ENCODE assay signal across 14 cellular contexts in the genomic region with DNA sequence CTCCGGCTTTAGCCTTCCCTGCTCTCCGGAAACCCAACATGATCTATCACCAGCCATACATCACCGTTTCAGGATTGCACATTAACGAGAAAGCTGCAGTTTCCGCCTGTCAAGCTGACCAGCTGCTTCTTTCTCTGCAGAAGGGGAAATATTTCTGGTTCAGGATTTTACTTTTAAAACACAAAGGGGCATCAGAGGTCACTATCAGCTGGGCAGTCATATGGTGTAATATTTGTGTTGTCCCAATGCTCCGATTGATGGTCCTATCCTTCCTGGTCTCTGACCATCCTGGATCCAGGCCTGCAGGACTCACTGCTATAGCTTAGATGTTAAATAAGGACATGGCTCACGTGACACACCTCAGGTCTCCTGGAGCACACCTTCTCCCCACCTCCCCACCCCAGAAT. TPM values are rescaled to one million over a fixed set of nuclear protein-coding genes. Genes with fewer than 3 reads are reported as not detected.
DNase-seq lines count a peak whose midpoint lies in the region; ATAC-seq lines count a peak whose summit lies in the region.
"Had no signal": no experiment of that assay in that cellular context is flagged by ENCODE, and none has a peak within 500 bp of the region (broad histone marks: within the 10 kb centered on the region; RNA-seq: fewer than 3 reads in every experiment).

No MANE protein-coding gene starts in this region.

- H4K8ac ChIP-seq in mesenchymal stem cell (ENCODE audit: low read length): no peak overlapping the region

- no peaks in the 10 kb centered on the region for H3K79me1 ChIP-seq in mesenchymal stem cell (replicated peaks; ENCODE audit: low read length, poor library complexity, severe bottlenecking)

- H3K9me3 ChIP-seq in mesenchymal stem cell (ENCODE audit: control insufficient read depth, low read length): no peaks in the 10 kb centered on the region
- H3K9me3 ChIP-seq: BLaER1 treated with 17β-estradiol and CSF1 and Interleukin-3, amounts not matched to agents 10 nM and 100 nM had no signal

- H3K4me2 ChIP-seq in mesenchymal stem cell (ENCODE audit: low read length, poor library complexity, severe bottlenecking): no peak overlapping the region
- H3K4me2 ChIP-seq: BLaER1 treated with 17β-estradiol and CSF1 and Interleukin-3, amounts not matched to agents 10 nM and 100 nM; GM23338 had no signal

- H2BK15ac ChIP-seq in mesenchymal stem cell (ENCODE audit: low read depth, poor library complexity, severe bottlenecking): no peak overlapping the region

- no peak overlapping the region for H3K9ac ChIP-seq in mesenchymal stem cell (ENCODE audit: low read length)
- H3K9ac ChIP-seq: BLaER1 treated with 17β-estradiol and CSF1 and Interleukin-3, amounts not matched to agents 10 nM and 100 nM had no signal

- no peaks in the 10 kb centered on the region for H3K36me3 ChIP-seq in mesenchymal stem cell (ENCODE audit: control insufficient read depth in 1 of 2, insufficient read depth in 2 of 2, low read depth in 1 of 2, low read length in 2 of 2)
- H3K36me3 ChIP-seq: BLaER1 treated with 17β-estradiol and CSF1 and Interleukin-3, amounts not matched to agents 10 nM and 100 nM had no signal

- 80% methylated on average over 7 of the region's 7 CpGs for WGBS in mesenchymal stem cell

- H2AK5ac ChIP-seq in mesenchymal stem cell (ENCODE audit: low read length, severe bottlenecking): peak overlapping the region; percentile 76

- no peak overlapping the region for H3K14ac ChIP-seq in mesenchymal stem cell (ENCODE audit: low read length in 2 of 2)

- H3K27ac ChIP-seq in mesenchymal stem cell (ENCODE audit: low read length, poor library complexity, severe bottlenecking): no peak overlapping the region
- H3K27ac ChIP-seq: BLaER1 treated with 17β-estradiol and CSF1 and Interleukin-3, amounts not matched to agents 10 nM and 100 nM had no signal

- no peak overlapping the region for H2BK5ac ChIP-seq in mesenchymal stem cell (ENCODE audit: low read depth, low read length, poor library complexity, severe bottlenecking)

- no peak overlapping the region for H2AFZ ChIP-seq in mesenchymal stem cell (ENCODE audit: low read depth, low read length)
- H2AFZ ChIP-seq: GM23338 had no signal

- H3K27me3 ChIP-seq in mesenchymal stem cell (ENCODE audit: control insufficient read depth in 1 of 2, insufficient read depth in 1 of 2, low read length in 2 of 2): peaks cover 5 to 19% of the 10 kb centered on the region in 2 experiments
- H3K27me3 ChIP-seq: BLaER1 treated with 17β-estradiol and CSF1 and Interleukin-3, amounts not matched to agents 10 nM and 100 nM had no signal

- no peak overlapping the region for H3K23ac ChIP-seq in mesenchymal stem cell (ENCODE audit: low read length in 2 of 2)

- DNase-seq in NCI-H526 treated with DMSO at 0.1 percent for 48 hours (lab: John Stamatoyannopoulos, UW) (peak; percentile 46), left kidney (ENCODE audit: low read depth, low spot score) (peak; percentile 83), mesenchymal stem cell (no peak), NCI-H446 (lab: John Stamatoyannopoulos, UW) (no peak), occipital lobe (lab: John Stamatoyannopoulos, UW) (no peak), GM19238 (ENCODE audit: insufficient read length, low spot score) (no peak)
- DNase-seq: Calu3; CD8-positive, alpha-beta T cell; DMS79 treated with DMSO at 0.1 percent for 48 hours; GF-D8; HCEC 1CT had no signal

- no peak for ATAC-seq in GM18909 (IDR thresholded peaks at IDR 0.05; ENCODE audit: poor library complexity, unreplicated experiment)
- ATAC-seq: CD8-positive, alpha-beta T cell; GM23338 had no signal

- H3K4me3 ChIP-seq in mesenchymal stem cell (ENCODE audit: insufficient read depth in 1 of 2, low read depth in 1 of 2, low read length in 2 of 2): no peak overlapping the region
- H3K4me3 ChIP-seq: BLaER1 treated with 17β-estradiol and CSF1 and Interleukin-3, amounts not matched to agents 10 nM and 100 nM; GM23338 had no signal

- H3K4me1 ChIP-seq in mesenchymal stem cell (ENCODE audit: control insufficient read depth, insufficient read depth, low read depth, low read length): peaks cover 4% of the 10 kb centered on the region

- no peak overlapping the region for H4K91ac ChIP-seq in mesenchymal stem cell (ENCODE audit: low read length)

- no peak overlapping the region for H2BK12ac ChIP-seq in mesenchymal stem cell (ENCODE audit: low read length in 2 of 2)

- H2BK120ac ChIP-seq in mesenchymal stem cell (ENCODE audit: low read depth, low read length): no peak overlapping the region

- H3K18ac ChIP-seq in mesenchymal stem cell (ENCODE audit: low read depth in 1 of 2, low read length in 2 of 2): no peak overlapping the region

- no peak overlapping the region for H3K4ac ChIP-seq in mesenchymal stem cell (ENCODE audit: low read depth in 1 of 2, low read length in 2 of 2)

RNA-seq across cellular contexts. Expression of a gene that starts 21.4 kb away (rescaled TPM):
- polyA plus RNA-seq in mesenchymal stem cell (2013, experiment 1 of 2): 11.3 TPM
- polyA plus RNA-seq in mesenchymal stem cell (2013, experiment 2 of 2): 11.3 TPM
- total RNA-seq in occipital lobe: 248 TPM

Comparison
In these comparisons a context has a peak if more than half of its experiments do, and no peak if none do; other contexts are left out.
1. DNase-seq: peak in NCI-H526 treated with DMSO at 0.1 percent for 48 hours (single experiment) and left kidney (single experiment); none in mesenchymal stem cell (single experiment), NCI-H446 (0 of 2), occipital lobe (single experiment) and GM19238 (single experiment).